In the genomic region with DNA sequence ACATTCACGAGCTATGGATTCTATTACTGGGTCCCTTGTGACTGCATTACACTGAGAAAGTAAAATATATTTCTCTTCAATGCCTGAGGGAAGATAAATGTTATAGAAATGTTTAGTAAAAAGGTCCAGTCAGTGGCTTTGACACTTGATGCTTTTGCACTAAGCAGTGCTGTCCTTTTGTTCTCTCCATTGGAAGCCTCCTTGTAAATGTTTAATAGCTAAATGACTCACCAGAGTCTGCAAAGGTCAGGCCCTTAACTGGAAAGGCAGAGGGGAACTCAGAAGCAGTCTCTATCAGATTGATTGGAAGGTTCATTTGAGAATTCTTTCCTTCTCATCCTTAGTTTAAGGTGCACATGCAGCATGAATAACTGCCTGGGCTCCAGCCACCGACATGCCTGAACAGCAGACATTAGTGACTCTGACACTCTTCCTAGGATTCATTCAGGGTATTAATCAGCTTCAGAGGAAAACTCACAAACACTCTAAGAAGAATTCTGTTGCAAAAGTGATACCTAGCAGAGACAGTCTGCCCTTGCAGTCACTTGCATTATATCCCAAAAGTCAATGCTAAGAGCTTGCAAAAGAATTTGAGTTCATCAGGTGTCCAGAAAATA, we compare ENCODE assay signal across 10 cellular contexts. TPM values are rescaled to one million over a fixed set of nuclear protein-coding genes. Genes with fewer than 3 reads are reported as not detected.
DNase-seq lines count a peak whose midpoint lies in the region; ATAC-seq, FAIRE-seq and TF ChIP-seq lines count a peak whose summit lies in the region.
"Had no signal": no experiment of that assay in that cellular context is flagged by ENCODE, and none has a peak within 500 bp of the region (broad histone marks: within the 10 kb centered on the region; RNA-seq: fewer than 3 reads in every experiment).

No MANE protein-coding gene starts in this region.

- H3K4me1 Mint-ChIP-seq in astrocyte (ENCODE audit: low read depth, unreplicated experiment) (peaks cover 16% of the 10 kb centered on the region), nephron progenitor cell (peaks cover 48% of the 10 kb centered on the region)

- H3K9me3 ChIP-seq in astrocyte (ENCODE audit: insufficient read depth, low read depth, low read length) = no peaks in the 10 kb centered on the region

- FAIRE-seq in astrocyte (lab: Jason Lieb, UNC) = no peak

- ATAC-seq in GM18873 (IDR thresholded peaks at IDR 0.05; ENCODE audit: low FRiP score, unreplicated experiment) = peak; percentile 69
- peak; percentile 69 for ATAC-seq in HG02759 (IDR thresholded peaks at IDR 0.05; ENCODE audit: unreplicated experiment)

- no peaks in the 10 kb centered on the region for H3K4me1 ChIP-seq in astrocyte (ENCODE audit: insufficient read depth, low read length)

- peaks cover 4% of the 10 kb centered on the region for H3K36me3 Mint-ChIP-seq in astrocyte (ENCODE audit: low read depth, unreplicated experiment)
- H3K36me3 Mint-ChIP-seq in nephron progenitor cell (ENCODE audit: low read depth) = peaks cover 12% of the 10 kb centered on the region

- H3K4me2 ChIP-seq in astrocyte (ENCODE audit: low read length) = no peak overlapping the region

- 58 to 61% methylated on average over 2 of the region's 2 CpGs for WGBS in lower leg skin, 2 donors

- peak; percentile 22 for DNase-seq in astrocyte (ENCODE audit: low read depth)
- DNase-seq in nephron progenitor cell = no peak
- DNase-seq in mucosa of gallbladder (ENCODE audit: low spot score) = no peak
- DNase-seq in lower leg skin (ENCODE audit: low spot score in 2 of 2) = no peak
- DNase-seq in NCI-H2081 (lab: John Stamatoyannopoulos, UW) = no peak
- DNase-seq in NCI-H1694 (lab: John Stamatoyannopoulos, UW) = no peak
- DNase-seq: activated CD4-positive, alpha-beta T cell treated with anti-CD3 and anti-CD28 coated beads, Interleukin-2, amount 50 U/mL, for 1 hour had no signal

- no peak for TF ChIP-seq POLR2A in lower leg skin (IDR thresholded peaks at IDR 0.05)

- H3K27ac Mint-ChIP-seq in astrocyte (ENCODE audit: unreplicated experiment) (no peak overlapping the region), nephron progenitor cell (peak overlapping the region; percentile 34)

- no peak overlapping the region for H3K4me3 Mint-ChIP-seq in astrocyte (ENCODE audit: unreplicated experiment)
- no peak overlapping the region for H3K4me3 Mint-ChIP-seq in nephron progenitor cell

- peaks cover 3% of the 10 kb centered on the region for H3K9me3 Mint-ChIP-seq in astrocyte (ENCODE audit: unreplicated experiment)
- H3K9me3 Mint-ChIP-seq in nephron progenitor cell = peaks cover 18% of the 10 kb centered on the region

- no peak overlapping the region for H3K9ac ChIP-seq in astrocyte (ENCODE audit: low read length)

- no peaks in the 10 kb centered on the region for H3K27me3 Mint-ChIP-seq in astrocyte (ENCODE audit: low read depth, unreplicated experiment)
- H3K27me3 Mint-ChIP-seq in nephron progenitor cell (ENCODE audit: low read depth, poor library complexity) = peaks cover 4% of the 10 kb centered on the region

- no peak for TF ChIP-seq CTCF in astrocyte (IDR thresholded peaks at IDR 0.05; ENCODE audit: insufficient read depth, low read depth, low read length)
- TF ChIP-seq CTCF in nephron progenitor cell (IDR thresholded peaks at IDR 0.05) = no peak
- no peak for TF ChIP-seq CTCF in lower leg skin (IDR thresholded peaks at IDR 0.05)

- no peak overlapping the region for H2AFZ ChIP-seq in astrocyte (ENCODE audit: low read depth, low read length)

- H3K4me3 ChIP-seq in astrocyte (ENCODE audit: insufficient read depth, low read depth, low read length) (no peak overlapping the region), lower leg skin (ENCODE audit: low read depth, poor library complexity, severe bottlenecking) (no peak overlapping the region)

- no peaks in the 10 kb centered on the region for H4K20me1 ChIP-seq in astrocyte (ENCODE audit: insufficient read depth, low read length)

- intact Hi-C loops in lower leg skin (cut with DNase I; ENCODE audit: low total_unique reads) = no loop called here

- H3K36me3 ChIP-seq in astrocyte (ENCODE audit: insufficient read depth, low read length) = no peaks in the 10 kb centered on the region

- no peak overlapping the region for H3K27ac ChIP-seq in astrocyte (ENCODE audit: low read depth, low read length)

- no peaks in the 10 kb centered on the region for H3K27me3 ChIP-seq in astrocyte (ENCODE audit: insufficient read depth, low read length)

- H3K79me2 ChIP-seq in astrocyte (ENCODE audit: insufficient read depth, low read length) = no peaks in the 10 kb centered on the region

RNA-seq across cellular contexts. Expression of gene EDRF1, which starts 11.5 kb away (rescaled TPM):
- total RNA-seq in astrocyte (24.0 and 25.7 TPM in 2 replicates), mucosa of gallbladder (15.4 TPM), lower leg skin (10 to 100 TPM; 12.8 to 20.8 (median 19.3) TPM)

RNA-seq across cellular contexts. Expression of gene TEX36, which starts 25.0 kb away (rescaled TPM):
- total RNA-seq in astrocyte = not detected in 2 replicates
- not detected for total RNA-seq in mucosa of gallbladder
- not detected for total RNA-seq in lower leg skin
- total RNA-seq: lung microvascular endothelial cell had no signal
